ENCODE assay signal across 2 cellular contexts in genomic region chr3:192687488-192688152, GRCh38.
TF ChIP-seq lines count a peak whose summit lies in the region.

No MANE protein-coding gene starts in this region.

TF ChIP-seq in H1, 55 proteins besides CTCF, POLR2A, EP300 and RAD21:
- no peak for TF ChIP-seq TBP (IDR thresholded peaks at IDR 0.05; ENCODE audit: low read depth, low read length)
- no peak for TF ChIP-seq CTBP2 (IDR thresholded peaks at IDR 0.05; ENCODE audit: borderline replicate concordance, insufficient read depth, insufficient read length, low read length)
- TF ChIP-seq EGR1 (IDR thresholded peaks at IDR 0.05; ENCODE audit: borderline replicate concordance, low read depth, low read length) = no peak
- TF ChIP-seq USF2 (IDR thresholded peaks at IDR 0.05; ENCODE audit: low read length) = no peak
- TF ChIP-seq CHD2 (IDR thresholded peaks at IDR 0.05; ENCODE audit: low read length) = no peak
- TF ChIP-seq SP4 (IDR thresholded peaks at IDR 0.05; ENCODE audit: low read length) = no peak
- no peak for TF ChIP-seq NANOG (IDR thresholded peaks at IDR 0.05; ENCODE audit: insufficient read depth, low read depth, low read length, poor library complexity, severe bottlenecking)
- no peak for TF ChIP-seq HDAC6 (IDR thresholded peaks at IDR 0.05; ENCODE audit: low read depth, low read length)
- no peak for TF ChIP-seq TEAD4 (IDR thresholded peaks at IDR 0.05; ENCODE audit: low read depth, low read length)
- no peak for TF ChIP-seq RFX5 (IDR thresholded peaks at IDR 0.05; ENCODE audit: borderline replicate concordance, low read depth, low read length)
- TF ChIP-seq SIN3A (conservative IDR thresholded peaks at IDR 0.05 in 1 of 2, IDR thresholded peaks at IDR 0.05 in 1 of 2; ENCODE audit: low read depth in 1 of 2, low read length in 2 of 2) = no peak
- TF ChIP-seq CEBPB (IDR thresholded peaks at IDR 0.05; ENCODE audit: low read depth, low read length) = no peak
- no peak for TF ChIP-seq YY1 (IDR thresholded peaks at IDR 0.05; ENCODE audit: low read depth, low read length)
- no peak for TF ChIP-seq ASH2L (IDR thresholded peaks at IDR 0.05; ENCODE audit: low read length)
- TF ChIP-seq JUN (IDR thresholded peaks at IDR 0.05; ENCODE audit: low read depth, low read length) = no peak
- TF ChIP-seq TAF1 (IDR thresholded peaks at IDR 0.05; ENCODE audit: low read depth, low read length) = no peak

TF ChIP-seq in WTC11, 78 proteins besides CTCF, POLR2A, EP300 and RAD21:
- TF ChIP-seq NFATC4 (CRISPR knock-in tag; IDR thresholded peaks at IDR 0.05) (no peak), OVOL2 (CRISPR knock-in tag; IDR thresholded peaks at IDR 0.05; ENCODE audit: borderline replicate concordance) (no peak), EMX1 (CRISPR knock-in tag; IDR thresholded peaks at IDR 0.05) (no peak), SMAD3 (CRISPR knock-in tag; IDR thresholded peaks at IDR 0.05; ENCODE audit: borderline replicate concordance) (no peak), NR3C1 (CRISPR knock-in tag; conservative IDR thresholded peaks at IDR 0.05; ENCODE audit: low read depth) (no peak), JUN (CRISPR knock-in tag; IDR thresholded peaks at IDR 0.05) (no peak), PRDM15 (CRISPR knock-in tag; IDR thresholded peaks at IDR 0.05) (no peak), SP1 (CRISPR knock-in tag; conservative IDR thresholded peaks at IDR 0.05) (no peak), FOXJ3 (CRISPR knock-in tag; IDR thresholded peaks at IDR 0.05; ENCODE audit: borderline replicate concordance) (no peak), HMGXB4 (CRISPR knock-in tag; IDR thresholded peaks at IDR 0.05) (no peak), FOXP1 (CRISPR knock-in tag; IDR thresholded peaks at IDR 0.05; ENCODE audit: borderline replicate concordance) (no peak), TEAD1 (CRISPR knock-in tag; IDR thresholded peaks at IDR 0.05) (no peak), ZNF121 (CRISPR knock-in tag; IDR thresholded peaks at IDR 0.05) (no peak), ZNF317 (CRISPR knock-in tag; IDR thresholded peaks at IDR 0.05; ENCODE audit: borderline replicate concordance, low read depth) (no peak), ZNF425 (CRISPR knock-in tag; conservative IDR thresholded peaks at IDR 0.05) (no peak), PRRX2 (CRISPR knock-in tag; IDR thresholded peaks at IDR 0.05) (no peak), HMGA2 (CRISPR knock-in tag; IDR thresholded peaks at IDR 0.05) (no peak)
